Comparison of ENCODE assay signal across 8 cellular contexts in the genomic region with DNA sequence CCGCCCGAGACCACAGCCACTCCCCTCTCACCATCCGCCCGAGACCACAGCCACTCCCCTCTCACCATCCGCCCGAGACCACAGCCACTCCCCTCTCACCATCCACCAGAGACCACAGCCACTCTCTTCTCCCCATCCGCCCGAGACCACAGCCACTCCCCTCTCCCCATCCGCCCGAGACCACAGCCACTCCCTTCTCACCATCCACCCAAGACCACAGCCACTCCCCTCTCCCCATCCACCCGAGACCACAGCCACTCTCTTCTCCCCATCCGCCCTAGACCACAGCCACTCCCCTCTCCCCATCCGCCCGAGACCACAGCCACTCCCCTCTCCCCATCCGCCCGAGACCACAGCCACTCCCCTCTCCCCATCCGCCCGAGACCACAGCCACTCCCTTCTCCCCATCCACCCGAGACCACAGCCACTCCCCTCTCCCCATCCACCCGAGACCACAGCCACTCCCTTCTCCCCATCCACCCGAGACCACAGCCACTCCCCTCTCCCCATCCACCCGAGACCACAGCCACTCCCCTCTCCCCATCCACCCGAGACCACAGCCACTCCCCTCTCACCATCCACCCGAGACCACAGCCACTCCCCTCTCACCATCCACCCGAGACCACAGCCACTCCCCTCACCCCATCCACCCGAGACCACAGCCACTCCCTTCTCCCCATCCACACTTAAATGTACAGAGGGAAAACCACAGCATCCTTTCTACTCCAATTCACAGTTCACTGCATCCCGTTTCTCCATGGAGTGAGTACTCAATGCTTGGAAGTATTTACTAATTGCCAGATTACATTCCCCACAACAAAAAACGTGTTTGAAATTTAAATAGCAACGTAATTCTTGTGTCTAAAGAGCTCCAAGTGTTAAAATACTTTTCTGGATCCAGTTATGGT.
DNase-seq lines count a peak whose midpoint lies in the region; ATAC-seq, FAIRE-seq and TF ChIP-seq lines count a peak whose summit lies in the region.
"Not testable (repeated sequence)": the region's sequence is repeated elsewhere in the genome, so short reads cannot be mapped to it uniquely, and the experiment has no call there.

No MANE protein-coding gene starts in this region.

- WGBS in K562 (ENCODE audit: insufficient coverage, low coverage, missing lambda C conversion rate) = 4% methylated on average over 14 of the region's 29 CpGs

- TF ChIP-seq EP300 in K562 (IDR thresholded peaks at IDR 0.05; ENCODE audit: low read length) = not testable (repeated sequence)

- H3K4me3 ChIP-seq in HUES6 (ENCODE audit: low read depth, low read length) (peak overlapping the region; percentile 62), K562 (peak overlapping the region; percentile 45)
- H3K4me3 ChIP-seq in PC-3 (ENCODE audit: low read length); naive thymus-derived CD4-positive, alpha-beta T cell (ENCODE audit: low read length): not testable (repeated sequence)

- peak; percentile 65 for FAIRE-seq in K562 (lab: Jason Lieb, UNC)

- H3K27ac ChIP-seq in HUES6 (ENCODE audit: low read depth, low read length); PC-3 (ENCODE audit: low read length); naive thymus-derived CD4-positive, alpha-beta T cell (ENCODE audit: low read depth, low read length): not testable (repeated sequence)
- H3K27ac ChIP-seq in K562 (ENCODE audit: extremely low read depth, low read depth, low read length) = peak overlapping the region; percentile 64; the same call in 2 of the 3 replicates

- H3K9me3 Mint-ChIP-seq in activated B cell treated with CpG ODN at 0.5 μM for 24 hours; activated T-cell treated with anti-CD3 and anti-CD28 coated beads, Interleukin-2, amount 50 U/mL, for 24 hours: not testable (repeated sequence)
- H3K9me3 Mint-ChIP-seq in naive thymus-derived CD4-positive, alpha-beta T cell = peaks cover 0 to 23% (median 7%) of the 10 kb centered on the region in 11 donors

- not testable (repeated sequence) for TF ChIP-seq CTCF in PC-3 (conservative IDR thresholded peaks at IDR 0.05; ENCODE audit: low read depth, low read length); activated B cell treated with CpG ODN at 0.5 μM for 24 hours (IDR thresholded peaks at IDR 0.05); K562 (IDR thresholded peaks at IDR 0.05 in 2 of 3, conservative IDR thresholded peaks at IDR 0.05 in 1 of 3; ENCODE audit: insufficient read depth in 2 of 3, low read depth in 1 of 3, low read length in 3 of 3)

- H3K27ac Mint-ChIP-seq in activated B cell treated with CpG ODN at 0.5 μM for 24 hours = peak overlapping the region; percentile 82
- H3K27ac Mint-ChIP-seq in activated T-cell treated with anti-CD3 and anti-CD28 coated beads, Interleukin-2, amount 50 U/mL, for 24 hours = peak overlapping the region; percentile 90
- peak overlapping the region; percentile 44 to 96 (median 86) for H3K27ac Mint-ChIP-seq in naive thymus-derived CD4-positive, alpha-beta T cell

- H2AFZ ChIP-seq in PC-3 (ENCODE audit: low read length); K562 (ENCODE audit: low read depth, low read length): not testable (repeated sequence)

- H3K79me2 ChIP-seq in PC-3 (ENCODE audit: low read length); K562 (ENCODE audit: control insufficient read depth, insufficient read depth, low read length): not testable (repeated sequence)

- H3K4me1 ChIP-seq in HUES6 (ENCODE audit: control insufficient read depth, insufficient read depth, low read length) (peaks cover 43% of the 10 kb centered on the region), K562 (replicated peaks in 1 of 2; ENCODE audit: control insufficient read depth in 2 of 2, insufficient read depth in 2 of 2, low read length in 2 of 2) (peaks cover 17 to 51% of the 10 kb centered on the region in 2 experiments)
- H3K4me1 ChIP-seq in PC-3 (ENCODE audit: insufficient read depth, low read length); naive thymus-derived CD4-positive, alpha-beta T cell (ENCODE audit: control insufficient read depth in 2 of 2, insufficient read depth in 2 of 2, low read length in 2 of 2): not testable (repeated sequence)

- not testable (repeated sequence) for H3K4me1 Mint-ChIP-seq in activated B cell treated with CpG ODN at 0.5 μM for 24 hours
- H3K4me1 Mint-ChIP-seq in activated T-cell treated with anti-CD3 and anti-CD28 coated beads, Interleukin-2, amount 50 U/mL, for 24 hours (ENCODE audit: low read depth) = peaks cover 10% of the 10 kb centered on the region
- peaks cover 7 to 17% (median 13%) of the 10 kb centered on the region in 7 donors for H3K4me1 Mint-ChIP-seq in naive thymus-derived CD4-positive, alpha-beta T cell

- H3F3A ChIP-seq in PC-3 (ENCODE audit: low read length, unreplicated experiment) = not testable (repeated sequence)

- ATAC-seq in PC-3 = peak; percentile 9; the same call in 1 of the 2 replicates
- not testable (repeated sequence) for ATAC-seq in activated B cell treated with CpG ODN at 0.5 μM for 24 hours (ENCODE audit: low read depth); K562; stimulated activated naive CD8-positive, alpha-beta T cell treated with anti-CD3 and anti-CD28 coated beads, Interleukin-15, Interleukin-2, amounts not matched to agents 100 U/mL and 50 U/mL, for 24 hours
- ATAC-seq in naive thymus-derived CD4-positive, alpha-beta T cell = peak; percentile 15

- H3K27me3 ChIP-seq in HUES6 (ENCODE audit: control insufficient read depth, insufficient read depth, low read length) (peaks cover 34% of the 10 kb centered on the region), PC-3 (ENCODE audit: low read length) (peaks cover 36% of the 10 kb centered on the region)
- not testable (repeated sequence) for H3K27me3 ChIP-seq in K562 (ENCODE audit: control insufficient read depth in 2 of 2, insufficient read depth in 2 of 2, low read length in 2 of 2); naive thymus-derived CD4-positive, alpha-beta T cell (ENCODE audit: control insufficient read depth in 2 of 2, insufficient read depth in 2 of 2, low read length in 2 of 2)

- TF ChIP-seq RAD21 in K562 (CRISPR knock-in tag; conservative IDR thresholded peaks at IDR 0.05 in 1 of 2, IDR thresholded peaks at IDR 0.05 in 1 of 2) = not testable (repeated sequence)

- H3K36me3 Mint-ChIP-seq in activated B cell treated with CpG ODN at 0.5 μM for 24 hours (ENCODE audit: low read depth); activated T-cell treated with anti-CD3 and anti-CD28 coated beads, Interleukin-2, amount 50 U/mL, for 24 hours (ENCODE audit: low read depth); naive thymus-derived CD4-positive, alpha-beta T cell: not testable (repeated sequence)

- not testable (repeated sequence) for H4K20me1 ChIP-seq in PC-3 (ENCODE audit: low read length); K562 (replicated peaks; ENCODE audit: control insufficient read depth, insufficient read depth, low read length)

- intact Hi-C loops in PC-3 (cut with micrococcal nuclease); activated B cell treated with CpG ODN at 0.5 μM for 24 hours (cut with micrococcal nuclease); K562 (cut with micrococcal nuclease); naive thymus-derived CD4-positive, alpha-beta T cell (cut with micrococcal nuclease): not testable (repeated sequence)

- not testable (repeated sequence) for H3K27me3 Mint-ChIP-seq in activated B cell treated with CpG ODN at 0.5 μM for 24 hours; activated T-cell treated with anti-CD3 and anti-CD28 coated beads, Interleukin-2, amount 50 U/mL, for 24 hours; naive thymus-derived CD4-positive, alpha-beta T cell

- H3K36me3 ChIP-seq in HUES6 (ENCODE audit: control insufficient read depth, insufficient read depth, low read length); PC-3 (ENCODE audit: low read depth, low read length); K562 (ENCODE audit: control insufficient read depth, insufficient read depth, low read length); naive thymus-derived CD4-positive, alpha-beta T cell (ENCODE audit: control insufficient read depth in 2 of 3, insufficient read depth in 3 of 3, low read length in 3 of 3): not testable (repeated sequence)

- POLR2A ChIA-PET in PC-3 (lab: Charles Lee; ENCODE audit: unreplicated experiment); activated B cell treated with CpG ODN at 0.5 μM for 24 hours (lab: Charles Lee); K562 (lab: Yijun Ruan, JAX); naive thymus-derived CD4-positive, alpha-beta T cell (lab: Charles Lee): not testable (repeated sequence)

- not testable (repeated sequence) for H3K9me2 ChIP-seq in PC-3 (replicated peaks; ENCODE audit: low read length)

- DNase-seq in CMK (ENCODE audit: low read depth) = peak; percentile 54
- DNase-seq in PC-3 = peak; percentile 9
- DNase-seq in activated B cell treated with CpG ODN at 0.5 μM for 24 hours = not testable (repeated sequence)
- peak; percentile 35 for DNase-seq in activated T-cell treated with anti-CD3 and anti-CD28 coated beads, Interleukin-2, amount 50 U/mL, for 24 hours
- DNase-seq in K562 (ENCODE audit: extremely low read depth in 1 of 4, low spot score in 3 of 4) = peak in 1 of 4 experiments; percentile 47
- DNase-seq in naive thymus-derived CD4-positive, alpha-beta T cell = peak in 8 of 9 donors; percentile 38 to 79 (median 68)
- peak; percentile 33 for DNase-seq in stimulated activated naive CD8-positive, alpha-beta T cell treated with anti-CD3 and anti-CD28 coated beads, Interleukin-15, Interleukin-2, amounts not matched to agents 100 U/mL and 50 U/mL, for 24 hours

- CTCF ChIA-PET in PC-3 (lab: Charles Lee); activated B cell treated with CpG ODN at 0.5 μM for 24 hours (lab: Charles Lee); K562 (lab: Yijun Ruan, JAX; ENCODE audit: low intra/inter-chr PET ratio); naive thymus-derived CD4-positive, alpha-beta T cell (lab: Charles Lee): not testable (repeated sequence)

- not testable (repeated sequence) for H3K4me3 Mint-ChIP-seq in activated B cell treated with CpG ODN at 0.5 μM for 24 hours
- H3K4me3 Mint-ChIP-seq in activated T-cell treated with anti-CD3 and anti-CD28 coated beads, Interleukin-2, amount 50 U/mL, for 24 hours = peak overlapping the region; percentile 12
- H3K4me3 Mint-ChIP-seq in naive thymus-derived CD4-positive, alpha-beta T cell = peak overlapping the region in 6 of 10 donors; percentile 27 to 70 (median 57)

- H3K9me3 ChIP-seq in HUES6 (ENCODE audit: control insufficient read depth, insufficient read depth, low read depth, low read length); PC-3 (ENCODE audit: low read length); K562 (replicated peaks; ENCODE audit: control insufficient read depth, insufficient read depth, low read depth, low read length): not testable (repeated sequence)
- H3K9me3 ChIP-seq in naive thymus-derived CD4-positive, alpha-beta T cell (ENCODE audit: control insufficient read depth in 2 of 3, low read length in 3 of 3) = peaks cover 0 to 26% (median 3%) of the 10 kb centered on the region in 3 experiments

- not testable (repeated sequence) for H3K9ac ChIP-seq in HUES6 (ENCODE audit: low read length); PC-3 (ENCODE audit: low read length); K562 (ENCODE audit: insufficient read depth in 1 of 2, low read depth in 2 of 2, low read length in 2 of 2)

- in situ Hi-C loops in K562 (cut with MboI) = loop anchor here (5.0 kb wide), 1 partner anchor 295 kb away; no protein-coding TSS in a partner anchor

- BruUV-seq in PC-3 (replicated peaks; lab: Mats Ljungman, UMichigan); K562 (replicated peaks; lab: Mats Ljungman, UMichigan): not testable (repeated sequence)

- TF ChIP-seq POLR2A in K562 (conservative IDR thresholded peaks at IDR 0.05) = not testable (repeated sequence)

- H3K9me1 ChIP-seq in K562 (ENCODE audit: control insufficient read depth, insufficient read depth, low read length) = not testable (repeated sequence)

- not testable (repeated sequence) for H3K4me2 ChIP-seq in PC-3 (ENCODE audit: low read length)
- H3K4me2 ChIP-seq in K562 (ENCODE audit: insufficient read depth, low read length) = peak overlapping the region; percentile 27; the same call in 1 of the 2 replicates
